In the genomic region with DNA sequence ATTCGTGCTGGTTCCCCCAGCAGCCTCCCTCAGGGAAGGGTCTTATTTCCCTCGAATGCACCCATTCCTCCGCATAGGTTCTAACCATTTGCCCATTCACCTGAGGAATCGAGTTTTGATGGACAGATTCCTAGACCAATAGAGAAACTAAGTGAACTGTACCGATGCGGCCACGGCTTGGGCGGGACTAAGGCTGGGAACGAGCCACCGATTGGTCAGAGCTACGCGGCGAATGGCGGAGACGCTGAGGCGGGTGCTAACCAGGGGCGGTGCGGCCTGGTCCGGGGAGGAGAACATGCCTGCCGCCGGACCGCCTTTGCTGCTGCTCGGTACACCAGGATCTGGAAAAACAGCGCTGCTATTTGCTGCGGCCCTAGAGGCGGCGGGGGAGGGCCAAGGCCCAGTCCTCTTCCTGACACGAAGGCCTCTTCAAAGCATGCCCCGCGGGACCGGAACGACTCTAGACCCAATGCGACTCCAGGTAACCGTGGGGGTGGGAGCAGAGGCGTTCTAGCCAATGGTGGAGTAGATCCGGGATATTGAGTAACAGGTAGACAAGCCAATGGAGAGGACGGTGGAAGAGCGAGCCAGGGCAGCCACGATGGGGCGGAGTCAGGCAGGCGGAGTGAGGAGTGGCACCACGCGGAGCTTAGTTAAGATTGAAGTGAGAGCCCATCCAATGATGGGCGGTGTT, we compare ENCODE assay signal across 8 cellular contexts. TPM values are rescaled to one million over a fixed set of nuclear protein-coding genes. Genes with fewer than 3 reads are reported as not detected.
A peak's percentile ranks its signal among the peaks of the same experiment; 100 is the strongest.
DNase-seq lines count a peak whose midpoint lies in the region; ATAC-seq and TF ChIP-seq lines count a peak whose summit lies in the region.

A gene with protein sequence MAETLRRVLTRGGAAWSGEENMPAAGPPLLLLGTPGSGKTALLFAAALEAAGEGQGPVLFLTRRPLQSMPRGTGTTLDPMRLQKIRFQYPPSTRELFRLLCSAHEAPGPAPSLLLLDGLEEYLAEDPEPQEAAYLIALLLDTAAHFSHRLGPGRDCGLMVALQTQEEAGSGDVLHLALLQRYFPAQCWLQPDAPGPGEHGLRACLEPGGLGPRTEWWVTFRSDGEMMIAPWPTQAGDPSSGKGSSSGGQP (plus strand): TSS at position 218 of the 694 bp plus-strand sequence. CDS start 15 bp downstream, at position 233.

- H3F3A ChIP-seq in smooth muscle cell (ENCODE audit: low read depth): peaks cover 5% of the 10 kb centered on the region

- H3K4me1 Mint-ChIP-seq in immature natural killer cell: peaks cover 0 to 14% of the 10 kb centered on the region in 2 donors

- H4K20me1 ChIP-seq in smooth muscle cell (ENCODE audit: low read depth): no peaks in the 10 kb centered on the region

- WGBS in smooth muscle cell (ENCODE audit: low lambda C conversion rate): under 1% methylated on average over 44 of the region's 44 CpGs

- no peaks in the 10 kb centered on the region for H3K9me3 ChIP-seq in smooth muscle cell (replicated peaks; ENCODE audit: low read depth)

- no peak within 1 kb of the TSS for H3K27ac Mint-ChIP-seq in immature natural killer cell

- peak within 1 kb of the TSS; percentile 72 for H3K9ac ChIP-seq in smooth muscle cell (ENCODE audit: low read depth)

- no peaks in the 10 kb centered on the region for H3K79me2 ChIP-seq in smooth muscle cell (ENCODE audit: low read depth)

- H3K36me3 Mint-ChIP-seq in immature natural killer cell: peaks cover 8 to 12% (median 11%) of the 10 kb centered on the region in 3 donors

- peaks cover 9% of the 10 kb centered on the region for H3K4me1 ChIP-seq in smooth muscle cell (ENCODE audit: low read depth)

- no peak for TF ChIP-seq CTCF in WI38 (IDR thresholded peaks at IDR 0.05; ENCODE audit: low read depth, low read length)
- no peak for TF ChIP-seq CTCF in cardiac fibroblast (IDR thresholded peaks at IDR 0.05; ENCODE audit: low read depth, low read length)
- TF ChIP-seq CTCF in smooth muscle cell (IDR thresholded peaks at IDR 0.05; ENCODE audit: borderline replicate concordance, insufficient read depth, poor library complexity, severe bottlenecking): no peak

- H2AFZ ChIP-seq in smooth muscle cell (ENCODE audit: low read depth): no peak within 1 kb of the TSS

- peak; percentile 90 for ATAC-seq in GM18909 (IDR thresholded peaks at IDR 0.05; ENCODE audit: poor library complexity, unreplicated experiment)
- ATAC-seq in HG03139 (IDR thresholded peaks at IDR 0.05; ENCODE audit: unreplicated experiment): peak; percentile 81

- peak within 1 kb of the TSS; percentile 80 for H3K4me2 ChIP-seq in smooth muscle cell

- H3K9me3 Mint-ChIP-seq in immature natural killer cell: no peaks in the 10 kb centered on the region

- DNase-seq in AG08395 (ENCODE audit: low spot score) (peak; percentile 100), NCI-H2196 treated with DMSO at 0.1 percent for 48 hours (lab: John Stamatoyannopoulos, UW; ENCODE audit: unreplicated experiment) (peak; percentile 100), cardiac fibroblast (ENCODE audit: low read depth in 2 of 2) (peak; percentile 100), immature natural killer cell (peak; percentile 98 to 99 (median 99)), smooth muscle cell (lab: John Stamatoyannopoulos, UW; ENCODE audit: unreplicated experiment) (peak; percentile 99)

- peak within 1 kb of the TSS; percentile 76 for H3K4me3 ChIP-seq in WI38 (ENCODE audit: low read depth, low read length)
- H3K4me3 ChIP-seq in cardiac fibroblast (replicated peaks in 1 of 2; ENCODE audit: low read depth in 2 of 2, low read length in 2 of 2): peak within 1 kb of the TSS; percentile 67 to 74
- peak within 1 kb of the TSS; percentile 60 for H3K4me3 ChIP-seq in smooth muscle cell

- peak within 1 kb of the TSS in 1 of 5 donors; percentile 38 for H3K4me3 Mint-ChIP-seq in immature natural killer cell

- H3K27me3 ChIP-seq in smooth muscle cell (ENCODE audit: low read depth): no peaks in the 10 kb centered on the region

- peak within 1 kb of the TSS; percentile 78 for H3K27ac ChIP-seq in smooth muscle cell (ENCODE audit: low read depth)

- no peaks in the 10 kb centered on the region for H3K36me3 ChIP-seq in smooth muscle cell (ENCODE audit: low read depth)

- H3K27me3 Mint-ChIP-seq in immature natural killer cell (ENCODE audit: low read depth in 3 of 3): no peaks in the 10 kb centered on the region

RNA-seq across cellular contexts. Expression of the gene that starts here (rescaled TPM):
- polyA plus RNA-seq in immature natural killer cell (1 to 10 TPM; 7.0 to 8.7 (median 8.3) TPM), smooth muscle cell (2.7 and 2.8 TPM in 2 replicates)
- total RNA-seq in smooth muscle cell: 0.99 and 1.3 TPM in 2 replicates

Comparison
In these comparisons a context has a peak if more than half of its experiments do, and no peak if none do; other contexts are left out.
1. Peak in every context shown above with its lines: DNase-seq, ATAC-seq, H3K4me3 ChIP-seq and H3K27ac ChIP-seq.